In genomic region chr20:5608104-5608447, GRCh38 we compare ENCODE assay signal across 8 cellular contexts. TPM values are rescaled to one million over a fixed set of nuclear protein-coding genes. Genes with fewer than 3 reads are reported as not detected.
DNase-seq lines count a peak whose midpoint lies in the region; ATAC-seq and TF ChIP-seq lines count a peak whose summit lies in the region.

No MANE protein-coding gene starts in this region.

- peak overlapping the region; percentile 71 for H3K27ac Mint-ChIP-seq in stimulated activated naive CD8-positive, alpha-beta T cell treated with anti-CD3 and anti-CD28 coated beads, Interleukin-15, Interleukin-2, amounts not matched to agents 100 ng/mL and 50 ng/mL, for 24 hours
- peak overlapping the region; percentile 76 to 83 for H3K27ac Mint-ChIP-seq in T-cell

- peaks cover 74% of the 10 kb centered on the region for H3K4me1 Mint-ChIP-seq in stimulated activated naive CD8-positive, alpha-beta T cell treated with anti-CD3 and anti-CD28 coated beads, Interleukin-15, Interleukin-2, amounts not matched to agents 100 ng/mL and 50 ng/mL, for 24 hours (ENCODE audit: low read depth)
- peaks cover 58 to 70% (median 66%) of the 10 kb centered on the region in 3 donors for H3K4me1 Mint-ChIP-seq in T-cell

- POLR2A ChIA-PET in T-cell (lab: Charles Lee), result interaction anchor here (0.6 to 2.5 kb wide), 14 partner anchors 8 to 144 kb away, joined by 3 to 9 read pairs (median 4); no protein-coding TSS in a partner anchor

- no peaks in the 10 kb centered on the region for H3K9me3 ChIP-seq in gastroesophageal sphincter
- no peaks in the 10 kb centered on the region for H3K9me3 ChIP-seq in upper lobe of right lung

- H3K27me3 ChIP-seq in gastroesophageal sphincter (no peaks in the 10 kb centered on the region), upper lobe of right lung (no peaks in the 10 kb centered on the region)

- no peaks in the 10 kb centered on the region for H3K27me3 Mint-ChIP-seq in stimulated activated naive CD8-positive, alpha-beta T cell treated with anti-CD3 and anti-CD28 coated beads, Interleukin-15, Interleukin-2, amounts not matched to agents 100 ng/mL and 50 ng/mL, for 24 hours
- no peaks in the 10 kb centered on the region for H3K27me3 Mint-ChIP-seq in T-cell

- CTCF ChIA-PET in T-cell (lab: Charles Lee), result interaction anchor here (0.5 to 2.2 kb wide), 8 partner anchors 14 to 228 kb away, joined by 3 to 16 read pairs (median 5); no protein-coding TSS in a partner anchor

- H3K9me3 Mint-ChIP-seq in stimulated activated naive CD8-positive, alpha-beta T cell treated with anti-CD3 and anti-CD28 coated beads, Interleukin-15, Interleukin-2, amounts not matched to agents 100 ng/mL and 50 ng/mL, for 24 hours, result no peaks in the 10 kb centered on the region
- no peaks in the 10 kb centered on the region for H3K9me3 Mint-ChIP-seq in T-cell

- peaks cover 0 to 3% of the 10 kb centered on the region in 2 donors for H3K36me3 ChIP-seq in gastroesophageal sphincter
- H3K36me3 ChIP-seq in upper lobe of right lung, result peaks cover 11% of the 10 kb centered on the region

- peak overlapping the region in 3 of 4 donors; percentile 18 to 93 (median 91) for H3K27ac ChIP-seq in gastroesophageal sphincter
- H3K27ac ChIP-seq in upper lobe of right lung, result peak overlapping the region; percentile 99

- 42 to 50% methylated on average over 2 of the region's 2 CpGs for whole genome bisulfite sequencing in gastroesophageal sphincter (ENCODE audit: low coverage in 1 of 2), 2 donors

- H3K36me3 Mint-ChIP-seq in stimulated activated naive CD8-positive, alpha-beta T cell treated with anti-CD3 and anti-CD28 coated beads, Interleukin-15, Interleukin-2, amounts not matched to agents 100 ng/mL and 50 ng/mL, for 24 hours (ENCODE audit: low read depth), result peaks cover 39% of the 10 kb centered on the region
- H3K36me3 Mint-ChIP-seq in T-cell, result peaks cover 24% of the 10 kb centered on the region

- H3K4me3 ChIP-seq in gastroesophageal sphincter (peak overlapping the region; percentile 19 to 62), upper lobe of right lung (peak overlapping the region; percentile 79)

- H3K4me1 ChIP-seq in gastroesophageal sphincter (peaks cover 5 to 74% (median 7%) of the 10 kb centered on the region in 3 donors), upper lobe of right lung (peaks cover 50% of the 10 kb centered on the region)

- TF ChIP-seq EP300 in gastroesophageal sphincter (IDR thresholded peaks at IDR 0.05), result no peak

- no peak for ATAC-seq in stimulated activated naive CD8-positive, alpha-beta T cell treated with anti-CD3 and anti-CD28 coated beads, Interleukin-15, Interleukin-2, amounts not matched to agents 100 U/mL and 50 U/mL, for 24 hours
- no peak for ATAC-seq in T-cell (replicated peaks in 1 of 4)
- no peak for ATAC-seq in gastroesophageal sphincter
- no peak for ATAC-seq in upper lobe of right lung
- no peak for ATAC-seq in GM19023 (IDR thresholded peaks at IDR 0.05; ENCODE audit: unreplicated experiment)

- TF ChIP-seq CTCF in gastroesophageal sphincter (IDR thresholded peaks at IDR 0.05) (no peak), upper lobe of right lung (IDR thresholded peaks at IDR 0.05) (no peak)

- no peak for DNase-seq in stimulated activated naive CD8-positive, alpha-beta T cell treated with anti-CD3 and anti-CD28 coated beads, Interleukin-15, Interleukin-2, amounts not matched to agents 100 U/mL and 50 U/mL, for 24 hours
- no peak for DNase-seq in T-cell
- DNase-seq in upper lobe of right lung, result no peak
- no peak for DNase-seq in NOMO-1 treated with dmso at 0.1 percent for 144 hours (lab: John Stamatoyannopoulos, UW; ENCODE audit: unreplicated experiment)
- DNase-seq in amniotic stem cell (lab: John Stamatoyannopoulos, UW), result no peak

- TF ChIP-seq POLR2A in gastroesophageal sphincter (IDR thresholded peaks at IDR 0.05), result no peak

- intact Hi-C loops in upper lobe of right lung (cut with DNase I), result no loop called here

- peak overlapping the region; percentile 98 for H3K4me3 Mint-ChIP-seq in stimulated activated naive CD8-positive, alpha-beta T cell treated with anti-CD3 and anti-CD28 coated beads, Interleukin-15, Interleukin-2, amounts not matched to agents 100 ng/mL and 50 ng/mL, for 24 hours
- peak overlapping the region; percentile 96 to 98 (median 96) for H3K4me3 Mint-ChIP-seq in T-cell

RNA-seq across cellular contexts. Expression of gene GPCPD1, which starts 2.7 kb away (rescaled TPM):
- total RNA-seq in T-cell (100 to 1,000 TPM in 2 of 5 donors, 10 to 100 TPM in 3; 48.8 to 104 (median 57.4) TPM), gastroesophageal sphincter (10 to 100 TPM; 17.7 to 34.1 (median 24.7) TPM), upper lobe of right lung (104 TPM)
